ENCODE assay signal across 5 cellular contexts in genomic region chr2:47185098-47185497, GRCh38. TPM values are rescaled to one million over a fixed set of nuclear protein-coding genes. Genes with fewer than 3 reads are reported as not detected.
"Had no signal": no experiment of that assay in that cellular context is flagged by ENCODE, and none has a peak within 500 bp of the region (broad histone marks: within the 10 kb centered on the region; RNA-seq: fewer than 3 reads in every experiment).

No MANE protein-coding gene starts in this region.

RNA-seq across cellular contexts. Expression of gene STPG4, which starts 30.0 kb away (rescaled TPM):
- total RNA-seq: GM23248, H4, H7 had no signal
- polyA plus RNA-seq: GM23248, GM23338, H1 had no signal
